In genomic region chr2:239882335-239882734, GRCh38 we compare ENCODE assay signal across 8 cellular contexts.
DNase-seq lines count a peak whose midpoint lies in the region; ATAC-seq and TF ChIP-seq lines count a peak whose summit lies in the region.

No MANE protein-coding gene starts in this region.

- H3K79me2 ChIP-seq in neural cell (replicated peaks; ENCODE audit: insufficient read depth, low read length): no peaks in the 10 kb centered on the region

- H4K20me1 ChIP-seq in neural cell (ENCODE audit: insufficient read depth): no peaks in the 10 kb centered on the region

- H3K4me1 ChIP-seq in tibial artery: peaks cover 0 to 17% (median 13%) of the 10 kb centered on the region in 4 donors

- TF ChIP-seq EP300 in neural cell (conservative IDR thresholded peaks at IDR 0.05; ENCODE audit: poor library complexity, severe bottlenecking): no peak

- H3K27me3 ChIP-seq in neural cell (ENCODE audit: insufficient read depth, low read depth, low read length): no peaks in the 10 kb centered on the region
- no peaks in the 10 kb centered on the region for H3K27me3 ChIP-seq in tibial artery

- no peak overlapping the region for H3K4me2 ChIP-seq in neural cell (ENCODE audit: low read length)

- H3K4me3 ChIP-seq in epithelial cell of esophagus (ENCODE audit: low read length) (no peak overlapping the region), neural cell (ENCODE audit: low read length) (no peak overlapping the region), tibial artery (no peak overlapping the region)

- intact Hi-C loops in tibial artery (cut with DNase I; ENCODE audit: low total_unique reads): loop anchor here (2.0 kb wide), 1 partner anchor 848 kb away; no protein-coding TSS in a partner anchor

- H3K36me3 ChIP-seq in neural cell (ENCODE audit: insufficient read depth, low read length) (no peaks in the 10 kb centered on the region), tibial artery (no peaks in the 10 kb centered on the region)

- H3K9ac ChIP-seq in neural cell (ENCODE audit: low read length): no peak overlapping the region

- TF ChIP-seq RAD21 in neural cell (conservative IDR thresholded peaks at IDR 0.05): peak; percentile 68

- no peak overlapping the region for H3K27ac ChIP-seq in neural cell (ENCODE audit: low read length)
- peak overlapping the region; percentile 56 to 58 for H3K27ac ChIP-seq in tibial artery

- no peak overlapping the region for H2AFZ ChIP-seq in neural cell (ENCODE audit: low read depth, low read length)

- TF ChIP-seq CTCF in epithelial cell of esophagus (IDR thresholded peaks at IDR 0.05; ENCODE audit: insufficient read depth, low read depth, low read length, missing control alignments) (peak; percentile 59), neural cell (IDR thresholded peaks at IDR 0.05; ENCODE audit: poor library complexity, severe bottlenecking) (peak; percentile 65), tibial artery (IDR thresholded peaks at IDR 0.05) (peak; percentile 60 to 63)

- no peaks in the 10 kb centered on the region for H3F3A ChIP-seq in neural cell (ENCODE audit: insufficient read depth, low read length, poor library complexity, severe bottlenecking)

- DNase-seq in GM03348 (ENCODE audit: low spot score) (peak; percentile 29), NCI-H2029 treated with DMSO at 0.1 percent for 48 hours (lab: John Stamatoyannopoulos, UW) (peak; percentile 59), epithelial cell of esophagus (ENCODE audit: low read depth) (peak; percentile 36), tibial artery (peak in 1 of 2 donors; percentile 67), COLO829 (ENCODE audit: low spot score) (no peak)
- peak; percentile 80 for DNase-seq in activated CD8-positive, alpha-beta memory T cell treated with anti-CD3 and anti-CD28 coated beads for 24 hours

- peaks cover 11% of the 10 kb centered on the region for H3K9me3 ChIP-seq in neural cell (ENCODE audit: low read length)
- H3K9me3 ChIP-seq in tibial artery: peaks cover 0 to 21% (median 6%) of the 10 kb centered on the region in 3 donors

- no peaks in the 10 kb centered on the region for H3K9me2 ChIP-seq in neural cell (ENCODE audit: insufficient read depth, low read length)

- no peak for ATAC-seq in HG03108 (IDR thresholded peaks at IDR 0.05; ENCODE audit: unreplicated experiment)

TF ChIP-seq in neural cell, 6 proteins besides CTCF, POLR2A, EP300 and RAD21:
- no peak for TF ChIP-seq TAF1 (IDR thresholded peaks at IDR 0.05; ENCODE audit: low read depth)
- TF ChIP-seq SMC3 (conservative IDR thresholded peaks at IDR 0.05; ENCODE audit: poor library complexity): peak; percentile 80
